In genomic region chr19:34362679-34363069, GRCh38 we compare ENCODE assay signal across 1 cellular context.
TF ChIP-seq lines count a peak whose summit lies in the region.

No MANE protein-coding gene starts in this region.

TF ChIP-seq in A549, 52 proteins besides CTCF, POLR2A, EP300 and RAD21 (continued from another document):
- TF ChIP-seq USF2 (IDR thresholded peaks at IDR 0.05), result no peak
- TF ChIP-seq FOXS1 (CRISPR knock-in tag; IDR thresholded peaks at IDR 0.05), result no peak
- TF ChIP-seq CBX8 (IDR thresholded peaks at IDR 0.05), result no peak
- TF ChIP-seq ZNF302 (CRISPR knock-in tag; IDR thresholded peaks at IDR 0.05), result no peak
- no peak for TF ChIP-seq KDM1A (IDR thresholded peaks at IDR 0.05; ENCODE audit: low read depth)
- no peak for TF ChIP-seq MAZ (IDR thresholded peaks at IDR 0.05; ENCODE audit: borderline replicate concordance, low read depth, low read length)
- no peak for TF ChIP-seq CHD2 (IDR thresholded peaks at IDR 0.05; ENCODE audit: low read length, partially characterized antibody)
- TF ChIP-seq SMC3 (IDR thresholded peaks at IDR 0.05), result no peak
TF ChIP-seq in A549: peak in this region for 0.
